In genomic region chr19:18833141-18833476, GRCh38 we compare ENCODE assay signal across 8 cellular contexts. TPM values are rescaled to one million over a fixed set of nuclear protein-coding genes. Genes with fewer than 3 reads are reported as not detected.
DNase-seq lines count a peak whose midpoint lies in the region; ATAC-seq and TF ChIP-seq lines count a peak whose summit lies in the region.

No MANE protein-coding gene starts in this region.

- no peaks in the 10 kb centered on the region for H3K9me3 Mint-ChIP-seq in activated CD4-positive, alpha-beta T cell treated with anti-CD3 and anti-CD28 coated beads, Interleukin-2, amount 10 ng/mL, durations not matched to agents 7 days and 5 days
- no peaks in the 10 kb centered on the region for H3K9me3 Mint-ChIP-seq in activated T-cell treated with anti-CD3 and anti-CD28 coated beads, Interleukin-2, amount 50 U/mL, for 4 hours
- no peaks in the 10 kb centered on the region for H3K9me3 Mint-ChIP-seq in immature natural killer cell

- peaks cover 6% of the 10 kb centered on the region for H3K27me3 Mint-ChIP-seq in activated CD4-positive, alpha-beta T cell treated with anti-CD3 and anti-CD28 coated beads, Interleukin-2, amount 10 ng/mL, durations not matched to agents 7 days and 5 days
- H3K27me3 Mint-ChIP-seq in activated T-cell treated with anti-CD3 and anti-CD28 coated beads, Interleukin-2, amount 50 U/mL, for 4 hours (ENCODE audit: low read depth): no peaks in the 10 kb centered on the region
- H3K27me3 Mint-ChIP-seq in immature natural killer cell (ENCODE audit: low read depth in 3 of 3): peaks cover 0 to 5% (median 5%) of the 10 kb centered on the region in 3 donors

- H3K36me3 Mint-ChIP-seq in activated CD4-positive, alpha-beta T cell treated with anti-CD3 and anti-CD28 coated beads, Interleukin-2, amount 10 ng/mL, durations not matched to agents 7 days and 5 days (ENCODE audit: low read depth): peaks cover 41% of the 10 kb centered on the region
- peaks cover 21% of the 10 kb centered on the region for H3K36me3 Mint-ChIP-seq in activated T-cell treated with anti-CD3 and anti-CD28 coated beads, Interleukin-2, amount 50 U/mL, for 4 hours (ENCODE audit: insufficient read depth)
- H3K36me3 Mint-ChIP-seq in immature natural killer cell: peaks cover 0 to 17% (median 0%) of the 10 kb centered on the region in 3 donors

- no peaks in the 10 kb centered on the region for H3K27me3 ChIP-seq in thoracic aorta (replicated peaks; ENCODE audit: insufficient read depth)

- peak overlapping the region; percentile 92 for H3K4me3 ChIP-seq in thoracic aorta

- H3K36me3 ChIP-seq in thoracic aorta: no peaks in the 10 kb centered on the region

- TF ChIP-seq CTCF in thoracic aorta (IDR thresholded peaks at IDR 0.05): no peak

- no peak for DNase-seq in activated CD4-positive, alpha-beta T cell treated with anti-CD3 and anti-CD28 coated beads, Interleukin-2, amount 10 ng/mL, durations not matched to agents 7 days and 5 days
- DNase-seq in activated CD4-positive, alpha-beta T cell treated with anti-CD3 and anti-CD28 coated beads for 48 hours: no peak
- DNase-seq in activated T-cell treated with anti-CD3 and anti-CD28 coated beads, Interleukin-2, amount 50 U/mL, for 4 hours: no peak
- DNase-seq in immature natural killer cell (no peak), thoracic aorta (ENCODE audit: low spot score) (no peak), retina (no peak), hepatic stellate cell (ENCODE audit: low spot score) (no peak)
- no peak for DNase-seq in stimulated activated CD4-positive, alpha-beta T cell treated with anti-CD3 and anti-CD28 coated beads, Interleukin-2, amount 100 ng/mL, for 24 hours

- no peaks in the 10 kb centered on the region for H3K9me3 ChIP-seq in thoracic aorta

- peak overlapping the region; percentile 92 for H3K27ac Mint-ChIP-seq in activated CD4-positive, alpha-beta T cell treated with anti-CD3 and anti-CD28 coated beads, Interleukin-2, amount 10 ng/mL, durations not matched to agents 7 days and 5 days
- peak overlapping the region; percentile 85 to 94 (median 92) for H3K27ac Mint-ChIP-seq in immature natural killer cell

- CTCF ChIA-PET in activated CD4-positive, alpha-beta T cell treated with anti-CD3 and anti-CD28 coated beads, Interleukin-2, amount 10 ng/mL, durations not matched to agents 7 days and 5 days (lab: Charles Lee): interaction anchor here (1.3 to 2.2 kb wide), 3 partner anchors 9 to 262 kb away, joined by 5 to 7 read pairs (median 6); partner anchors contain the start of genes REX1BD and UBA52

- ATAC-seq in activated T-cell treated with anti-CD3 and anti-CD28 coated beads, Interleukin-2, amount 50 U/mL, for 4 hours: no peak
- ATAC-seq in thoracic aorta (ENCODE audit: insufficient number of reproducible peaks, low FRiP score, low read depth): no peak

- peaks cover 43% of the 10 kb centered on the region for H3K4me1 Mint-ChIP-seq in activated CD4-positive, alpha-beta T cell treated with anti-CD3 and anti-CD28 coated beads, Interleukin-2, amount 10 ng/mL, durations not matched to agents 7 days and 5 days
- H3K4me1 Mint-ChIP-seq in activated T-cell treated with anti-CD3 and anti-CD28 coated beads, Interleukin-2, amount 50 U/mL, for 4 hours (ENCODE audit: low read depth): peaks cover 49% of the 10 kb centered on the region
- H3K4me1 Mint-ChIP-seq in immature natural killer cell: peaks cover 55% of the 10 kb centered on the region in 2 donors

- H3K4me1 ChIP-seq in thoracic aorta (ENCODE audit: control insufficient read depth in 1 of 2, low read depth in 2 of 2): peaks cover 18 to 36% of the 10 kb centered on the region in 2 donors

- POLR2A ChIA-PET in activated CD4-positive, alpha-beta T cell treated with anti-CD3 and anti-CD28 coated beads, Interleukin-2, amount 10 ng/mL, durations not matched to agents 7 days and 5 days (lab: Charles Lee): interaction anchor here (0.5 kb wide), 1 partner anchor 393 kb away, joined by 4 read pairs; no protein-coding TSS in a partner anchor

- H3K4me3 Mint-ChIP-seq in activated CD4-positive, alpha-beta T cell treated with anti-CD3 and anti-CD28 coated beads, Interleukin-2, amount 10 ng/mL, durations not matched to agents 7 days and 5 days: peak overlapping the region; percentile 96
- peak overlapping the region; percentile 92 for H3K4me3 Mint-ChIP-seq in activated T-cell treated with anti-CD3 and anti-CD28 coated beads, Interleukin-2, amount 50 U/mL, for 4 hours
- H3K4me3 Mint-ChIP-seq in immature natural killer cell: peak overlapping the region; percentile 91 to 95 (median 93)

- H3K27ac ChIP-seq in thoracic aorta: no peak overlapping the region

RNA-seq across cellular contexts. Expression of gene UPF1, which starts 1.4 kb away (rescaled TPM):
- 10 to 100 TPM; 89.4 to 97.3 TPM for total RNA-seq in activated CD4-positive, alpha-beta T cell treated with anti-CD3 and anti-CD28 coated beads, Interleukin-2, amount 10 ng/mL, durations not matched to agents 7 days and 5 days
- 100 to 1,000 TPM; 116 to 123 (median 118) TPM for total RNA-seq in activated T-cell treated with anti-CD3 and anti-CD28 coated beads, Interleukin-2, amount 50 U/mL, for 4 hours
- polyA plus RNA-seq in immature natural killer cell: 10 to 100 TPM in 1 of 3 donors, 1 to 10 TPM in 2; 1.1 to 16.6 (median 5.2) TPM
- 10 to 100 TPM; 56.5 to 95.2 TPM for total RNA-seq in thoracic aorta

RNA-seq across cellular contexts. Expression of gene COMP, which starts 42.0 kb away (rescaled TPM):
- not detected for total RNA-seq in activated CD4-positive, alpha-beta T cell treated with anti-CD3 and anti-CD28 coated beads, Interleukin-2, amount 10 ng/mL, durations not matched to agents 7 days and 5 days
- not detected for total RNA-seq in activated T-cell treated with anti-CD3 and anti-CD28 coated beads, Interleukin-2, amount 50 U/mL, for 4 hours
- not detected for polyA plus RNA-seq in immature natural killer cell
- total RNA-seq in thoracic aorta: 10 to 100 TPM; 16.9 to 29.8 TPM

Comparison
In these comparisons a context has a peak if more than half of its experiments do, and no peak if none do; other contexts are left out.
1. RNA of gene COMP, which starts 42.0 kb away (total RNA-seq): 16.9 to 29.8 TPM in thoracic aorta; not detected in activated CD4-positive, alpha-beta T cell treated with anti-CD3 and anti-CD28 coated beads, Interleukin-2, amount 10 ng/mL, durations not matched to agents 7 days and 5 days and not detected in activated T-cell treated with anti-CD3 and anti-CD28 coated beads, Interleukin-2, amount 50 U/mL, for 4 hours; every median in the first group is over 10 times any median in the second.
2. Peak in every context shown above with its lines, with median percentiles within 50 percentile points of each other: H3K4me3 Mint-ChIP-seq.